ENCODE assay signal across 2 cellular contexts in the genomic region with DNA sequence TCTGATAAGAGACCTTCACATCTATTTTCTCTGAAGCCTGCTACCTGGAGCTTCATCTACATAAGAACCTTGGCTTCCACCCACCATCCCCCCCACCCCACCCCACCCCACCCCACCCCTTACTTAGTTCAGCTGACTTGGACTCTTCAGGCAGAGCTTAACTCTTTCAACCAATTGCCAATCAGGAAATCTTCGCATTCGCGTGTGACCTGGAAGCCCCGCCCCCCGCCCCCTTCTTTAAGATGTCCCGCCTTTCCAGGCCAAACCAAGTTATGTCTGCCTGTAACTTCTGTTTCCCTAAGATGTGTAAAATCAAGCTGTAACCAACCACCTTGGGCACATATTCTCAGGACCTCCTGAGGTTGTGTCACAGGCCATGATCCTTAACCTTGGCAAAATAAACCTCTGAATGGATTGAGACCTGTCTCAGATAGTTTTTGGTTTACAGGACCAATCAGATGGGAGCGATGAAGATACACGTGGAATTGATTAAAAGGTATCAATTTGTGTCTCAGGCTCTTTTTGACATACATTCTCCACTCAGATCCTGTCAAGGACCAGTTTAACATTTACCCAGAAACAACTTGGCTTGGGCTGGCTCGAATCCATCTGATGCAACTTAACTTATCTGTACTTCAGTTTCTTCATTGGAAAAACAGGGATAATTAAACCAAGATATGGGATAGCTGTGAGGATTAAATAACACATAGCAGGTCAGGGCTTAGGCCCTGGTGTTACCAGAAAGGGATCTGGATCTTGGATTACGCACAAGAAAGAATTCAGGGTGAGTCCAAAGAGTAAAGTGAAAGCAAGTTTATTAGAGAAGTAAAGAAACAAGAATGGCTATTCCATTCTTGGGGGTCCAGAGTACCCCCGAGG.
A peak's percentile ranks its signal among the peaks of the same experiment; 100 is the strongest.
TF ChIP-seq lines count a peak whose summit lies in the region.

No MANE protein-coding gene starts in this region.

TF ChIP-seq in GM23338, 12 proteins besides CTCF, POLR2A, EP300 and RAD21 (continues in another document):
- TF ChIP-seq REST (IDR thresholded peaks at IDR 0.05; ENCODE audit: unreplicated experiment) (no peak), EZH2phosphoT487 (IDR thresholded peaks at IDR 0.05; ENCODE audit: unreplicated experiment) (no peak), JUNB (IDR thresholded peaks at IDR 0.05; ENCODE audit: unreplicated experiment) (no peak), ETS1 (IDR thresholded peaks at IDR 0.05) (no peak), ZNF462 (CRISPR knock-in tag; IDR thresholded peaks at IDR 0.05) (no peak), NANOG (IDR thresholded peaks at IDR 0.05; ENCODE audit: borderline replicate concordance) (no peak), ZNF331 (CRISPR knock-in tag; IDR thresholded peaks at IDR 0.05; ENCODE audit: low read depth) (no peak)

TF ChIP-seq in K562, 482 proteins besides CTCF, POLR2A, EP300 and RAD21 (continues in another document):
- TF ChIP-seq GABPA (tag; conservative IDR thresholded peaks at IDR 0.05; ENCODE audit: low read depth) (0 out of 2 replicates have a peak, but pooled peaks have one; percentile 17), ZNF324 (CRISPR knock-in tag; IDR thresholded peaks at IDR 0.05) (no peak), ATF6 (CRISPR knock-in tag; IDR thresholded peaks at IDR 0.05) (no peak), MECOM (CRISPR knock-in tag; IDR thresholded peaks at IDR 0.05) (0 out of 2 replicates have a peak, but pooled peaks have one; percentile 54), BRD4 (IDR thresholded peaks at IDR 0.05) (peak; percentile 80; the same call in 1 of the 2 replicates), NFRKB (IDR thresholded peaks at IDR 0.05; ENCODE audit: low read depth) (peak; percentile 87), JUND (IDR thresholded peaks at IDR 0.05; ENCODE audit: borderline replicate concordance, low read depth, low read length) (0 out of 2 replicates have a peak, but pooled peaks have one; percentile 17), JUND (tag; IDR thresholded peaks at IDR 0.05; ENCODE audit: borderline replicate concordance, low read depth, low read length) (no peak), NCOA4 (IDR thresholded peaks at IDR 0.05; ENCODE audit: partially characterized antibody) (no peak), RBM17 (IDR thresholded peaks at IDR 0.05; ENCODE audit: borderline replicate concordance, low read depth, low read length) (no peak), ZNF232 (CRISPR knock-in tag; IDR thresholded peaks at IDR 0.05) (no peak), SNRNP70 (optimal IDR thresholded peaks at IDR 0.05; ENCODE audit: low read depth, low read length) (no peak), NR2C1 (IDR thresholded peaks at IDR 0.05) (no peak), NR2C1 (tag; IDR thresholded peaks at IDR 0.05) (peak; percentile 40; the same call in 1 of the 2 replicates), SMARCA5 (IDR thresholded peaks at IDR 0.05) (0 out of 2 replicates have a peak, but pooled peaks have one; percentile 13), MYC (IDR thresholded peaks at IDR 0.05; ENCODE audit: low read depth, low read length) (no peak), MYC (CRISPR knock-in tag; IDR thresholded peaks at IDR 0.05; ENCODE audit: borderline replicate concordance, low read depth) (peak; percentile 39; the same call in 1 of the 2 replicates), ZNF280B (CRISPR knock-in tag; IDR thresholded peaks at IDR 0.05) (no peak), FOXJ2 (tag; IDR thresholded peaks at IDR 0.05) (0 out of 2 replicates have a peak, but pooled peaks have one; percentile 47), NR4A1 (CRISPR knock-in tag; IDR thresholded peaks at IDR 0.05) (no peak), NR4A1 (tag; IDR thresholded peaks at IDR 0.05) (peak; percentile 86), SMAD4 (CRISPR knock-in tag; conservative IDR thresholded peaks at IDR 0.05) (peak; percentile 36; the same call in 1 of the 2 replicates), CTBP1 (IDR thresholded peaks at IDR 0.05; ENCODE audit: borderline replicate concordance) (no peak), ZNF766 (CRISPR knock-in tag; conservative IDR thresholded peaks at IDR 0.05) (peak; percentile 90), BRD9 (IDR thresholded peaks at IDR 0.05; ENCODE audit: low read depth, partially characterized antibody) (no peak), KLF16 (IDR thresholded peaks at IDR 0.05) (no peak), FOXO4 (CRISPR knock-in tag; IDR thresholded peaks at IDR 0.05) (no peak), VEZF1 (CRISPR knock-in tag; IDR thresholded peaks at IDR 0.05) (peak; percentile 56), MIER1 (IDR thresholded peaks at IDR 0.05; ENCODE audit: low read depth) (no peak), ZNF449 (CRISPR knock-in tag; IDR thresholded peaks at IDR 0.05) (no peak), EGR1 (conservative IDR thresholded peaks at IDR 0.05) (peak; percentile 79)
- TF ChIP-seq, protein P1, sequence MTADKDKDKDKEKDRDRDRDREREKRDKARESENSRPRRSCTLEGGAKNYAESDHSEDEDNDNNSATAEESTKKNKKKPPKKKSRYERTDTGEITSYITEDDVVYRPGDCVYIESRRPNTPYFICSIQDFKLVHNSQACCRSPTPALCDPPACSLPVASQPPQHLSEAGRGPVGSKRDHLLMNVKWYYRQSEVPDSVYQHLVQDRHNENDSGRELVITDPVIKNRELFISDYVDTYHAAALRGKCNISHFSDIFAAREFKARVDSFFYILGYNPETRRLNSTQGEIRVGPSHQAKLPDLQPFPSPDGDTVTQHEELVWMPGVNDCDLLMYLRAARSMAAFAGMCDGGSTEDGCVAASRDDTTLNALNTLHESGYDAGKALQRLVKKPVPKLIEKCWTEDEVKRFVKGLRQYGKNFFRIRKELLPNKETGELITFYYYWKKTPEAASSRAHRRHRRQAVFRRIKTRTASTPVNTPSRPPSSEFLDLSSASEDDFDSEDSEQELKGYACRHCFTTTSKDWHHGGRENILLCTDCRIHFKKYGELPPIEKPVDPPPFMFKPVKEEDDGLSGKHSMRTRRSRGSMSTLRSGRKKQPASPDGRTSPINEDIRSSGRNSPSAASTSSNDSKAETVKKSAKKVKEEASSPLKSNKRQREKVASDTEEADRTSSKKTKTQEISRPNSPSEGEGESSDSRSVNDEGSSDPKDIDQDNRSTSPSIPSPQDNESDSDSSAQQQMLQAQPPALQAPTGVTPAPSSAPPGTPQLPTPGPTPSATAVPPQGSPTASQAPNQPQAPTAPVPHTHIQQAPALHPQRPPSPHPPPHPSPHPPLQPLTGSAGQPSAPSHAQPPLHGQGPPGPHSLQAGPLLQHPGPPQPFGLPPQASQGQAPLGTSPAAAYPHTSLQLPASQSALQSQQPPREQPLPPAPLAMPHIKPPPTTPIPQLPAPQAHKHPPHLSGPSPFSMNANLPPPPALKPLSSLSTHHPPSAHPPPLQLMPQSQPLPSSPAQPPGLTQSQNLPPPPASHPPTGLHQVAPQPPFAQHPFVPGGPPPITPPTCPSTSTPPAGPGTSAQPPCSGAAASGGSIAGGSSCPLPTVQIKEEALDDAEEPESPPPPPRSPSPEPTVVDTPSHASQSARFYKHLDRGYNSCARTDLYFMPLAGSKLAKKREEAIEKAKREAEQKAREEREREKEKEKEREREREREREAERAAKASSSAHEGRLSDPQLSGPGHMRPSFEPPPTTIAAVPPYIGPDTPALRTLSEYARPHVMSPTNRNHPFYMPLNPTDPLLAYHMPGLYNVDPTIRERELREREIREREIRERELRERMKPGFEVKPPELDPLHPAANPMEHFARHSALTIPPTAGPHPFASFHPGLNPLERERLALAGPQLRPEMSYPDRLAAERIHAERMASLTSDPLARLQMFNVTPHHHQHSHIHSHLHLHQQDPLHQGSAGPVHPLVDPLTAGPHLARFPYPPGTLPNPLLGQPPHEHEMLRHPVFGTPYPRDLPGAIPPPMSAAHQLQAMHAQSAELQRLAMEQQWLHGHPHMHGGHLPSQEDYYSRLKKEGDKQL (CRISPR knock-in tag; IDR thresholded peaks at IDR 0.05; ENCODE audit: borderline replicate concordance): no peak
- TF ChIP-seq, protein P2, sequence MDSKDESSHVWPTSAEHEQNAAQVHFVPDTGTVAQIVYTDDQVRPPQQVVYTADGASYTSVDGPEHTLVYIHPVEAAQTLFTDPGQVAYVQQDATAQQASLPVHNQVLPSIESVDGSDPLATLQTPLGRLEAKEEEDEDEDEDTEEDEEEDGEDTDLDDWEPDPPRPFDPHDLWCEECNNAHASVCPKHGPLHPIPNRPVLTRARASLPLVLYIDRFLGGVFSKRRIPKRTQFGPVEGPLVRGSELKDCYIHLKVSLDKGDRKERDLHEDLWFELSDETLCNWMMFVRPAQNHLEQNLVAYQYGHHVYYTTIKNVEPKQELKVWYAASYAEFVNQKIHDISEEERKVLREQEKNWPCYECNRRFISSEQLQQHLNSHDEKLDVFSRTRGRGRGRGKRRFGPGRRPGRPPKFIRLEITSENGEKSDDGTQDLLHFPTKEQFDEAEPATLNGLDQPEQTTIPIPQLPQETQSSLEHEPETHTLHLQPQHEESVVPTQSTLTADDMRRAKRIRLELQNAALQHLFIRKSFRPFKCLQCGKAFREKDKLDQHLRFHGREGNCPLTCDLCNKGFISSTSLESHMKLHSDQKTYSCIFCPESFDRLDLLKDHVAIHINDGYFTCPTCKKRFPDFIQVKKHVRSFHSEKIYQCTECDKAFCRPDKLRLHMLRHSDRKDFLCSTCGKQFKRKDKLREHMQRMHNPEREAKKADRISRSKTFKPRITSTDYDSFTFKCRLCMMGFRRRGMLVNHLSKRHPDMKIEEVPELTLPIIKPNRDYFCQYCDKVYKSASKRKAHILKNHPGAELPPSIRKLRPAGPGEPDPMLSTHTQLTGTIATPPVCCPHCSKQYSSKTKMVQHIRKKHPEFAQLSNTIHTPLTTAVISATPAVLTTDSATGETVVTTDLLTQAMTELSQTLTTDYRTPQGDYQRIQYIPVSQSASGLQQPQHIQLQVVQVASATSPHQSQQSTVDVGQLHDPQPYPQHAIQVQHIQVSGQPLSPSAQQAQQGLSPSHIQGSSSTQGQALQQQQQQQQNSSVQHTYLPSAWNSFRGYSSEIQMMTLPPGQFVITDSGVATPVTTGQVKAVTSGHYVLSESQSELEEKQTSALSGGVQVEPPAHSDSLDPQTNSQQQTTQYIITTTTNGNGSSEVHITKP (IDR thresholded peaks at IDR 0.05; ENCODE audit: partially characterized antibody): peak; percentile 90
